Comparison of ENCODE assay signal across 18 cellular contexts in the genomic region with DNA sequence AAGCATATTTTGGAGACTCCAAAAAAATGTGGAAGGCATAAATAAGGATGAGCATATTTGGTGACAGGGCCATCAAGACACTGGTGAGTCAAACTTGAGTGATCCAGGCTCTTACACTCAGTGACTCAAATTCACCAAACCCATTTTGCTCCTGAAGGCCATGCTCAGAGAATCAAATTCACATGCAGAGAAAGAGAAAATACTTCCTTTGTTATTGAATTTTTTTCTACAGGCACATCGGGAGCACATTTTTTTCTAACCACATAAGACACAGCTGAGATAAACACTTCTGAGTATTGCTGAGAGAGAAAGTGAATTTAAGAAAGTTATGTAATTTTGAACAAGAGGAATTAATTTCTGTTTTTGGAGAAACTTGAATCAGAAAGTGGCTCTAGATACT.
DNase-seq lines count a peak whose midpoint lies in the region; ATAC-seq and TF ChIP-seq lines count a peak whose summit lies in the region.
"Had no signal": no experiment of that assay in that cellular context is flagged by ENCODE, and none has a peak within 500 bp of the region (broad histone marks: within the 10 kb centered on the region; RNA-seq: fewer than 3 reads in every experiment).

No MANE protein-coding gene starts in this region.

- H3K4ac ChIP-seq in IMR-90 (ENCODE audit: low read depth, low read length) = no peak overlapping the region

- no peak overlapping the region for H2AFZ ChIP-seq in IMR-90 (replicated peaks; ENCODE audit: low read length, poor library complexity)
- H2AFZ ChIP-seq: neural progenitor cell had no signal

- no peak overlapping the region for H3K56ac ChIP-seq in IMR-90 (ENCODE audit: extremely low read depth, insufficient read depth, low read length)

- no peak overlapping the region for H4K91ac ChIP-seq in IMR-90 (ENCODE audit: insufficient read depth, low read depth, low read length)

- no peak overlapping the region for H2AK9ac ChIP-seq in IMR-90 (replicated peaks; ENCODE audit: low read depth, low read length, poor library complexity)

- ATAC-seq in IMR-90 (ENCODE audit: low read depth) (peak; percentile 61), HG02840 (IDR thresholded peaks at IDR 0.05; ENCODE audit: low FRiP score, unreplicated experiment) (no peak), HG03457 (IDR thresholded peaks at IDR 0.05; ENCODE audit: unreplicated experiment) (no peak)
- ATAC-seq: activated T-cell treated with anti-CD3 and anti-CD28 coated beads, Interleukin-2, amount 50 U/mL, for 72 hours had no signal

- TF ChIP-seq RAD21 in IMR-90 (IDR thresholded peaks at IDR 0.05; ENCODE audit: low read length) = no peak

- in situ Hi-C loops in IMR-90 (cut with MboI; ENCODE audit: low sequenced_read_pairs) = no loop called here

- no peak overlapping the region for H3K4me2 ChIP-seq in IMR-90 (ENCODE audit: low read depth, low read length)
- H3K4me2 ChIP-seq: neural progenitor cell had no signal

- no peak overlapping the region for H4K5ac ChIP-seq in IMR-90 (ENCODE audit: low read depth, low read length)

- no peak overlapping the region for H4K8ac ChIP-seq in IMR-90 (ENCODE audit: low read depth in 2 of 2, low read length in 2 of 2)

- intact Hi-C loops in IMR-90 (cut with micrococcal nuclease) = no loop called here

- POLR2A ChIA-PET in IMR-90 (lab: Charles Lee; ENCODE audit: unreplicated experiment) = no interaction called here

- H3K79me1 ChIP-seq in IMR-90 (ENCODE audit: low read depth in 1 of 2, low read length in 2 of 2) = no peaks in the 10 kb centered on the region

- CTCF ChIA-PET in IMR-90 (lab: Yijun Ruan, JAX) = interaction anchor here (0.5 kb wide), 1 partner anchor 190 kb away, joined by 3 read pairs; no protein-coding TSS in a partner anchor

- whole genome bisulfite sequencing in IMR-90 (ENCODE audit: extremely low coverage in 2 of 2, insufficient read length in 1 of 2), 2 experiments = no CpG with 5 or more reads among the region's 1 CpG

- no peaks in the 10 kb centered on the region for H3K9me3 ChIP-seq in IMR-90 (ENCODE audit: control insufficient read depth, insufficient read depth, low read length)
- H3K9me3 ChIP-seq: adrenal gland, lower lobe of right lung, transverse colon had no signal

- dilution Hi-C loops in IMR-90 (cut with HindIII; ENCODE audit: low sequenced_read_pairs, unreplicated experiment) = no loop called here

- H3K23ac ChIP-seq in IMR-90 (ENCODE audit: low read depth, low read length) = no peak overlapping the region

- no peak overlapping the region for H3K4me3 ChIP-seq in IMR-90 (ENCODE audit: insufficient read depth, low read depth, low read length)
- H3K4me3 ChIP-seq in cardiac fibroblast (replicated peaks in 1 of 2; ENCODE audit: low read depth in 2 of 2, low read length in 2 of 2) = no peak overlapping the region
- H3K4me3 ChIP-seq: adrenal gland, lower lobe of right lung, neural progenitor cell, transverse colon had no signal

- no peaks in the 10 kb centered on the region for H3K36me3 ChIP-seq in IMR-90 (ENCODE audit: control insufficient read depth, insufficient read depth, low read length)
- H3K36me3 ChIP-seq: adrenal gland, lower lobe of right lung, neural progenitor cell, transverse colon had no signal

- TF ChIP-seq POLR2A in IMR-90 (IDR thresholded peaks at IDR 0.05; ENCODE audit: low read depth, low read length) = no peak

- no peaks in the 10 kb centered on the region; the same call in 1 of the 2 replicates for H3K27me3 ChIP-seq in IMR-90 (ENCODE audit: control insufficient read depth, insufficient read depth, low read length)
- H3K27me3 ChIP-seq: adrenal gland, neural progenitor cell, transverse colon had no signal

- no peak overlapping the region for H3K18ac ChIP-seq in IMR-90 (ENCODE audit: low read depth, low read length)

- TF ChIP-seq CTCF in IMR-90 (conservative IDR thresholded peaks at IDR 0.05; ENCODE audit: low read depth, low read length) = no peak
- TF ChIP-seq CTCF in cardiac fibroblast (IDR thresholded peaks at IDR 0.05; ENCODE audit: low read depth, low read length) = no peak

- no peak overlapping the region for H2BK20ac ChIP-seq in IMR-90 (ENCODE audit: low read depth, low read length)

- no peak overlapping the region for H2BK5ac ChIP-seq in IMR-90 (ENCODE audit: low read depth, low read length, poor library complexity, severe bottlenecking)

- no peak overlapping the region for H3K9ac ChIP-seq in IMR-90 (ENCODE audit: low read depth, low read length)
- H3K9ac ChIP-seq: neural progenitor cell had no signal

- no peak overlapping the region for H3K27ac ChIP-seq in IMR-90 (ENCODE audit: insufficient read depth, low read length)
- H3K27ac ChIP-seq: adrenal gland, lower lobe of right lung, neural progenitor cell, transverse colon had no signal

- no peaks in the 10 kb centered on the region for H3K4me1 ChIP-seq in IMR-90 (ENCODE audit: control insufficient read depth, insufficient read depth, low read length)
- H3K4me1 ChIP-seq: adrenal gland, lower lobe of right lung, transverse colon had no signal

- no peak overlapping the region for H3K14ac ChIP-seq in IMR-90 (replicated peaks; ENCODE audit: low read depth, low read length)

- H3K9me1 ChIP-seq in IMR-90 (ENCODE audit: insufficient read depth, low read length) = no peaks in the 10 kb centered on the region

- no peaks in the 10 kb centered on the region for H4K20me1 ChIP-seq in IMR-90 (ENCODE audit: insufficient read depth, low read length)

- BruUV-seq in IMR-90 (replicated peaks; lab: Mats Ljungman, UMichigan) = no TSS peak

- no peak overlapping the region for H2BK120ac ChIP-seq in IMR-90 (ENCODE audit: low read depth, low read length)

- H2AK5ac ChIP-seq in IMR-90 (ENCODE audit: low read depth, low read length) = no peak overlapping the region

- no peak overlapping the region for H2BK15ac ChIP-seq in IMR-90 (ENCODE audit: low read depth, low read length)

- DNase-seq in AG20443 (ENCODE audit: low spot score) = peak; percentile 73
- peak; percentile 18 for DNase-seq in IMR-90
- DNase-seq in cardiac fibroblast (ENCODE audit: low read depth in 2 of 2) = peak; percentile 33 to 35
- peak; percentile 20 for DNase-seq in kidney tubule cell (ENCODE audit: low spot score)
- no peak for DNase-seq in NCI-H2029 treated with DMSO at 0.1 percent for 48 hours (lab: John Stamatoyannopoulos, UW)
- no peak for DNase-seq in NCI-H2081 treated with DMSO at 0.1 percent for 48 hours (lab: John Stamatoyannopoulos, UW)
- DNase-seq: activated CD4-positive, alpha-beta T cell treated with anti-CD3 and anti-CD28 coated beads, Interleukin-2, amount 50 U/mL, for 48 hours; activated T-cell treated with anti-CD3 and anti-CD28 coated beads, Interleukin-2, amount 50 U/mL, for 72 hours; adrenal gland; dermis blood vessel endothelial cell; lower lobe of right lung; NCI-H1436; NCI-H446 treated with DMSO at 0.1 percent for 48 hours; stimulated activated CD4-positive, alpha-beta T cell treated with anti-CD3 and anti-CD28 coated beads, Interleukin-4, amount 100 ng/mL, for 1 hour; transverse colon had no signal

TF ChIP-seq in IMR-90, 13 proteins besides CTCF, POLR2A, EP300 and RAD21:
- no peak for TF ChIP-seq CEBPB (IDR thresholded peaks at IDR 0.05; ENCODE audit: low read depth, low read length)
- TF ChIP-seq, protein P1, sequence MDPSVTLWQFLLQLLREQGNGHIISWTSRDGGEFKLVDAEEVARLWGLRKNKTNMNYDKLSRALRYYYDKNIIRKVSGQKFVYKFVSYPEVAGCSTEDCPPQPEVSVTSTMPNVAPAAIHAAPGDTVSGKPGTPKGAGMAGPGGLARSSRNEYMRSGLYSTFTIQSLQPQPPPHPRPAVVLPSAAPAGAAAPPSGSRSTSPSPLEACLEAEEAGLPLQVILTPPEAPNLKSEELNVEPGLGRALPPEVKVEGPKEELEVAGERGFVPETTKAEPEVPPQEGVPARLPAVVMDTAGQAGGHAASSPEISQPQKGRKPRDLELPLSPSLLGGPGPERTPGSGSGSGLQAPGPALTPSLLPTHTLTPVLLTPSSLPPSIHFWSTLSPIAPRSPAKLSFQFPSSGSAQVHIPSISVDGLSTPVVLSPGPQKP (IDR thresholded peaks at IDR 0.05; ENCODE audit: borderline replicate concordance, low read depth, low read length) = no peak
- no peak for TF ChIP-seq CHD1 (IDR thresholded peaks at IDR 0.05; ENCODE audit: low read depth, low read length)
- TF ChIP-seq, protein P2, sequence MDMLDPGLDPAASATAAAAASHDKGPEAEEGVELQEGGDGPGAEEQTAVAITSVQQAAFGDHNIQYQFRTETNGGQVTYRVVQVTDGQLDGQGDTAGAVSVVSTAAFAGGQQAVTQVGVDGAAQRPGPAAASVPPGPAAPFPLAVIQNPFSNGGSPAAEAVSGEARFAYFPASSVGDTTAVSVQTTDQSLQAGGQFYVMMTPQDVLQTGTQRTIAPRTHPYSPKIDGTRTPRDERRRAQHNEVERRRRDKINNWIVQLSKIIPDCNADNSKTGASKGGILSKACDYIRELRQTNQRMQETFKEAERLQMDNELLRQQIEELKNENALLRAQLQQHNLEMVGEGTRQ (IDR thresholded peaks at IDR 0.05; ENCODE audit: low read depth, low read length) = no peak
- no peak for TF ChIP-seq MAZ (IDR thresholded peaks at IDR 0.05; ENCODE audit: borderline replicate concordance, low read depth, low read length)
- no peak for TF ChIP-seq RFX5 (IDR thresholded peaks at IDR 0.05; ENCODE audit: low read depth, low read length)
- no peak for TF ChIP-seq FOS (IDR thresholded peaks at IDR 0.05; ENCODE audit: low read depth, low read length)
- no peak for TF ChIP-seq RCOR1 (IDR thresholded peaks at IDR 0.05; ENCODE audit: insufficient replicate concordance, low read length)
- TF ChIP-seq MXI1 (IDR thresholded peaks at IDR 0.05; ENCODE audit: borderline replicate concordance, low read depth, low read length) = no peak
- TF ChIP-seq MAFK (IDR thresholded peaks at IDR 0.05; ENCODE audit: low read depth, low read length) = no peak
- TF ChIP-seq NFE2L2 (IDR thresholded peaks at IDR 0.05; ENCODE audit: low read depth, low read length) = no peak
- no peak for TF ChIP-seq BHLHE40 (IDR thresholded peaks at IDR 0.05; ENCODE audit: low read depth, low read length)
- no peak for TF ChIP-seq SMC3 (IDR thresholded peaks at IDR 0.05; ENCODE audit: low read depth, low read length)
TF ChIP-seq in IMR-90: peak in this region for 0.

Comparison
In these comparisons a context has a peak if more than half of its experiments do, and no peak if none do; other contexts are left out.
1. DNase-seq: peak in AG20443 (single experiment), IMR-90 (single experiment), cardiac fibroblast (2 of 2) and kidney tubule cell (single experiment); none in NCI-H2029 treated with DMSO at 0.1 percent for 48 hours (single experiment) and NCI-H2081 treated with DMSO at 0.1 percent for 48 hours (single experiment).